ENCODE assay signal across 8 cellular contexts in genomic region chr7:136009488-136010079, GRCh38. TPM values are rescaled to one million over a fixed set of nuclear protein-coding genes. Genes with fewer than 3 reads are reported as not detected.
DNase-seq lines count a peak whose midpoint lies in the region; ATAC-seq, FAIRE-seq and TF ChIP-seq lines count a peak whose summit lies in the region.

No MANE protein-coding gene starts in this region.

- H4K8ac ChIP-seq in H1 (ENCODE audit: extremely low read depth, insufficient read depth, low read length) = no peak overlapping the region

- H3K27me3 Mint-ChIP-seq in naive thymus-derived CD4-positive, alpha-beta T cell = peaks cover 3 to 22% (median 9%) of the 10 kb centered on the region in 5 donors
- peaks cover 8% of the 10 kb centered on the region for H3K27me3 Mint-ChIP-seq in activated CD4-positive, alpha-beta T cell treated with anti-CD3 and anti-CD28 coated beads, Interleukin-2, amount 10 ng/mL, durations not matched to agents 24 days and 14 days

- H3K4me3 ChIP-seq in H1 (ENCODE audit: extremely low read depth in 1 of 4, insufficient read depth in 2 of 4, low read depth in 3 of 4, low read length in 4 of 4) = no peak overlapping the region
- no peak overlapping the region for H3K4me3 ChIP-seq in naive thymus-derived CD4-positive, alpha-beta T cell (ENCODE audit: low read length)

- H2AFZ ChIP-seq in H1 (ENCODE audit: low read length) = peak overlapping the region; percentile 61

- no peak overlapping the region for H2BK20ac ChIP-seq in H1 (ENCODE audit: low read length)

- ATAC-seq in naive thymus-derived CD4-positive, alpha-beta T cell = peak; percentile 45
- ATAC-seq in HG03196 (IDR thresholded peaks at IDR 0.05; ENCODE audit: unreplicated experiment) = no peak

- H3K9ac ChIP-seq in H1 (replicated peaks in 1 of 4; ENCODE audit: extremely low read depth in 1 of 4, low read depth in 3 of 4, low read length in 3 of 4) = no peak overlapping the region

- H3K4me2 ChIP-seq in H1 (ENCODE audit: insufficient read depth in 1 of 2, low read depth in 2 of 2, low read length in 2 of 2) = no peak overlapping the region

- H2BK12ac ChIP-seq in H1 (ENCODE audit: low read depth, low read length) = no peak overlapping the region

- in situ Hi-C loops in KBM-7 (cut with MboI; ENCODE audit: low pct_unique_long_range_greater_than_20kb, low sequenced_read_pairs) = loop anchor here (25.0 kb wide), 1 partner anchor 197 kb away; no protein-coding TSS in a partner anchor

- TF ChIP-seq RAD21 in H1 (IDR thresholded peaks at IDR 0.05 in 1 of 2, conservative IDR thresholded peaks at IDR 0.05 in 1 of 2; ENCODE audit: low read depth in 2 of 2, low read length in 2 of 2) = peak; percentile 62 to 64

- H3K4ac ChIP-seq in H1 (replicated peaks; ENCODE audit: insufficient read length, low read depth, low read length) = no peak overlapping the region

- H2BK15ac ChIP-seq in H1 (ENCODE audit: low read length) = no peak overlapping the region

- no peak overlapping the region for H4K5ac ChIP-seq in H1 (ENCODE audit: insufficient read length, low read depth, low read length)

- H3K18ac ChIP-seq in H1 (ENCODE audit: extremely low read depth, low read length) = no peak overlapping the region

- no peak overlapping the region for H3K56ac ChIP-seq in H1 (replicated peaks; ENCODE audit: insufficient read length, low read depth, low read length)

- peaks cover 0 to 4% (median 0%) of the 10 kb centered on the region in 11 donors for H3K9me3 Mint-ChIP-seq in naive thymus-derived CD4-positive, alpha-beta T cell
- no peaks in the 10 kb centered on the region for H3K9me3 Mint-ChIP-seq in activated CD4-positive, alpha-beta T cell treated with anti-CD3 and anti-CD28 coated beads, Interleukin-2, amount 10 ng/mL, durations not matched to agents 24 days and 14 days

- H2BK120ac ChIP-seq in H1 (replicated peaks; ENCODE audit: low read depth, low read length) = no peak overlapping the region

- no peak overlapping the region for H3K27ac Mint-ChIP-seq in naive thymus-derived CD4-positive, alpha-beta T cell
- no peak overlapping the region for H3K27ac Mint-ChIP-seq in activated CD4-positive, alpha-beta T cell treated with anti-CD3 and anti-CD28 coated beads, Interleukin-2, amount 10 ng/mL, durations not matched to agents 24 days and 14 days

- POLR2A ChIA-PET in H1 (lab: Charles Lee; ENCODE audit: partially characterized antibody) = no interaction called here
- POLR2A ChIA-PET in naive thymus-derived CD4-positive, alpha-beta T cell (lab: Charles Lee) = interaction anchor here (1.0 kb wide), 1 partner anchor 350 kb away, joined by 3 read pairs; no protein-coding TSS in a partner anchor

- no peak overlapping the region for H3K14ac ChIP-seq in H1 (ENCODE audit: insufficient read length)

- FAIRE-seq in H1 (lab: Jason Lieb, UNC) (no peak), GM12892 (lab: Jason Lieb, UNC) (no peak)

- WGBS in H1 (ENCODE audit: extremely low coverage in 1 of 2, insufficient coverage in 1 of 2, insufficient read length in 1 of 2, insufficient replicate concordance in 2 of 2, low coverage in 1 of 2, low lambda C conversion rate in 2 of 2, missing lambda C conversion rate in 1 of 2), 2 experiments = 54% methylated on average over 4 of the region's 4 CpGs; no CpG with 5 or more reads in 1 of the 2 experiments

- H3K79me2 ChIP-seq in H1 (ENCODE audit: control insufficient read depth in 1 of 2, insufficient read depth in 2 of 2, low read length in 2 of 2) = no peaks in the 10 kb centered on the region

- no peaks in the 10 kb centered on the region for H3K36me3 Mint-ChIP-seq in naive thymus-derived CD4-positive, alpha-beta T cell
- no peaks in the 10 kb centered on the region for H3K36me3 Mint-ChIP-seq in activated CD4-positive, alpha-beta T cell treated with anti-CD3 and anti-CD28 coated beads, Interleukin-2, amount 10 ng/mL, durations not matched to agents 24 days and 14 days (ENCODE audit: low read depth)

- no peaks in the 10 kb centered on the region for H3K4me1 ChIP-seq in H1 (replicated peaks in 1 of 4; ENCODE audit: control insufficient read depth in 3 of 4, insufficient read depth in 4 of 4, low read length in 3 of 4)
- no peaks in the 10 kb centered on the region for H3K4me1 ChIP-seq in naive thymus-derived CD4-positive, alpha-beta T cell (ENCODE audit: control insufficient read depth in 2 of 2, insufficient read depth in 2 of 2, low read length in 2 of 2)

- peak in 2 of 3 experiments; percentile 27 to 46; a peak in 2 of 4 replicates for TF ChIP-seq CTCF in H1 (IDR thresholded peaks at IDR 0.05; ENCODE audit: control extremely low read depth in 1 of 3, insufficient read depth in 1 of 3, low read depth in 1 of 3, low read length in 3 of 3)

- TF ChIP-seq EP300 in H1 (IDR thresholded peaks at IDR 0.05; ENCODE audit: borderline replicate concordance in 1 of 2, low read depth in 2 of 2, low read length in 2 of 2) = no peak

- CTCF ChIA-PET in H1 (lab: Charles Lee; ENCODE audit: partially characterized antibody) = interaction anchor here (0.6 to 4.2 kb wide), 20 partner anchors 9 to 752 kb away, joined by 3 to 33 read pairs (median 6); no protein-coding TSS in a partner anchor
- CTCF ChIA-PET in naive thymus-derived CD4-positive, alpha-beta T cell (lab: Charles Lee) = interaction anchor here (0.6 to 2.4 kb wide), 4 partner anchors 28 to 211 kb away, joined by 3 to 8 read pairs (median 4); no protein-coding TSS in a partner anchor

- no peak overlapping the region for H2AK5ac ChIP-seq in H1 (ENCODE audit: low read depth, low read length)

- H4K20me1 ChIP-seq in H1 (replicated peaks in 1 of 2; ENCODE audit: control insufficient read depth in 1 of 2, insufficient read depth in 2 of 2, low read length in 2 of 2) = no peaks in the 10 kb centered on the region

- no peak overlapping the region for H4K91ac ChIP-seq in H1 (replicated peaks; ENCODE audit: insufficient read length, low read length)

- H3K23ac ChIP-seq in H1 (ENCODE audit: insufficient read length) = no peak overlapping the region

- no peaks in the 10 kb centered on the region for H3K79me1 ChIP-seq in H1 (ENCODE audit: low read depth, low read length)

- no peak for TF ChIP-seq POLR2A in H1 (IDR thresholded peaks at IDR 0.05; ENCODE audit: control extremely low read depth in 1 of 2, low read depth in 2 of 2, low read length in 2 of 2)
- TF ChIP-seq POLR2A in GM12892 (IDR thresholded peaks at IDR 0.05; ENCODE audit: low read depth, low read length) = no peak

- H3K23me2 ChIP-seq in H1 (ENCODE audit: low read depth, low read length) = no peaks in the 10 kb centered on the region

- DNase-seq in DMS153 (lab: John Stamatoyannopoulos, UW) (peak; percentile 34), KBM-7 (peak; percentile 50), OCI-M2 (lab: John Stamatoyannopoulos, UW; ENCODE audit: unreplicated experiment) (peak; percentile 42), H1 (ENCODE audit: low read depth in 1 of 2, low spot score in 2 of 2) (no peak), GM12892 (ENCODE audit: insufficient read length) (no peak)
- peak in 7 of 9 donors; percentile 13 to 51 (median 40) for DNase-seq in naive thymus-derived CD4-positive, alpha-beta T cell
- DNase-seq in activated CD4-positive, alpha-beta T cell treated with anti-CD3 and anti-CD28 coated beads, Interleukin-2, amount 10 ng/mL, durations not matched to agents 24 days and 14 days = no peak

- no peak overlapping the region for H3K4me3 Mint-ChIP-seq in naive thymus-derived CD4-positive, alpha-beta T cell
- no peak overlapping the region for H3K4me3 Mint-ChIP-seq in activated CD4-positive, alpha-beta T cell treated with anti-CD3 and anti-CD28 coated beads, Interleukin-2, amount 10 ng/mL, durations not matched to agents 24 days and 14 days

- no peaks in the 10 kb centered on the region for H3K9me3 ChIP-seq in H1 (ENCODE audit: insufficient read depth in 2 of 2, low read depth in 1 of 2, low read length in 1 of 2)
- no peaks in the 10 kb centered on the region for H3K9me3 ChIP-seq in naive thymus-derived CD4-positive, alpha-beta T cell (ENCODE audit: control insufficient read depth in 2 of 3, low read length in 3 of 3)

- no peak overlapping the region for H2BK5ac ChIP-seq in H1 (ENCODE audit: low read depth, low read length)

- H3K4me1 Mint-ChIP-seq in naive thymus-derived CD4-positive, alpha-beta T cell = peaks cover 0 to 10% (median 6%) of the 10 kb centered on the region in 7 donors
- H3K4me1 Mint-ChIP-seq in activated CD4-positive, alpha-beta T cell treated with anti-CD3 and anti-CD28 coated beads, Interleukin-2, amount 10 ng/mL, durations not matched to agents 24 days and 14 days = peaks cover 4% of the 10 kb centered on the region

- intact Hi-C loops in naive thymus-derived CD4-positive, alpha-beta T cell (cut with micrococcal nuclease) = loop anchor here (1.0 to 2.0 kb wide), 6 partner anchors 32 to 728 kb away; partner anchors contain the start of genes MTPN (in 2 of the 2) and STMP1 (in 1 of the 2)
- intact Hi-C loops in activated CD4-positive, alpha-beta T cell treated with anti-CD3 and anti-CD28 coated beads, Interleukin-2, amount 10 ng/mL, durations not matched to agents 24 days and 14 days (cut with micrococcal nuclease) = loop anchor here (1.0 to 5.0 kb wide), 2 partner anchors 208 to 353 kb away; no protein-coding TSS in a partner anchor

- H3K36me3 ChIP-seq in H1 (ENCODE audit: control insufficient read depth in 2 of 4, insufficient read depth in 4 of 4, low read length in 3 of 4) = no peaks in the 10 kb centered on the region
- no peaks in the 10 kb centered on the region for H3K36me3 ChIP-seq in naive thymus-derived CD4-positive, alpha-beta T cell (ENCODE audit: control insufficient read depth in 2 of 3, insufficient read depth in 3 of 3, low read length in 3 of 3)

- no peak overlapping the region for H3K27ac ChIP-seq in H1 (ENCODE audit: low read depth, low read length)
- no peak overlapping the region for H3K27ac ChIP-seq in naive thymus-derived CD4-positive, alpha-beta T cell (ENCODE audit: low read depth, low read length)

- H3K27me3 ChIP-seq in H1 (replicated peaks in 1 of 4; ENCODE audit: control insufficient read depth in 3 of 4, extremely low read depth in 1 of 4, insufficient read depth in 3 of 4, low read length in 3 of 4) = no peaks in the 10 kb centered on the region
- H3K27me3 ChIP-seq in naive thymus-derived CD4-positive, alpha-beta T cell (ENCODE audit: control insufficient read depth in 2 of 2, insufficient read depth in 2 of 2, low read length in 2 of 2) = no peaks in the 10 kb centered on the region

RNA-seq across cellular contexts. Expression of gene MTPN, which starts 32.4 kb away (rescaled TPM):
- 101 and 107 TPM in 2 replicates for total RNA-seq in H1 (2021; fragmentation: NEBNext Ultra II Directional; extraction: Animal tissue kit (Norgen Biotek cat#: 25700))
- 25.6 and 33.0 TPM in 2 replicates for polyA plus RNA-seq in H1 (2011; rRNA removed)
- polyA plus RNA-seq in H1 (2011; cell fraction: cytosol; rRNA removed) = 38.8 TPM
- polyA plus RNA-seq in H1 (2011; cell fraction: nucleus; rRNA removed) = 33.5 TPM
- 40.3 to 73.6 TPM (median 51.3 TPM) in 4 replicates for polyA plus RNA-seq in H1 (2012, experiment 1 of 2)
- 21.2 TPM for polyA plus RNA-seq in H1 (2012, experiment 2 of 2)
- polyA plus RNA-seq in H1 (2013, experiment 1 of 2) = 69.7 TPM
- polyA plus RNA-seq in H1 (2013, experiment 2 of 2) = 69.8 TPM
- polyA minus RNA-seq in H1 (2011; rRNA and poly(A)+ RNA removed) = 44.0 and 54.8 TPM in 2 replicates
- polyA minus RNA-seq in H1 (2011; cell fraction: cytosol; rRNA and poly(A)+ RNA removed) = 66.6 TPM
- polyA minus RNA-seq in H1 (2011; cell fraction: nucleus; rRNA and poly(A)+ RNA removed) = 53.9 TPM
- 100 to 1,000 TPM in 2 of 5 experiments, 10 to 100 TPM in 3; 69.7 to 117 (median 80.7) TPM for total RNA-seq in naive thymus-derived CD4-positive, alpha-beta T cell
- polyA plus RNA-seq in naive thymus-derived CD4-positive, alpha-beta T cell = 10 to 100 TPM; 49.9 to 82.9 TPM
- 62.5 TPM for polyA plus RNA-seq in GM12892 (2012; ENCODE audit: missing spikeins)
- total RNA-seq in activated CD4-positive, alpha-beta T cell treated with anti-CD3 and anti-CD28 coated beads, Interleukin-2, amount 10 ng/mL, durations not matched to agents 24 days and 14 days = 121 and 126 TPM in 2 replicates

Comparison
In these comparisons a context has a peak if more than half of its experiments do, and no peak if none do; other contexts are left out.
1. DNase-seq: peak in DMS153 (single experiment), KBM-7 (single experiment), OCI-M2 (single experiment) and naive thymus-derived CD4-positive, alpha-beta T cell (7 of 9); none in H1 (0 of 2), GM12892 (single experiment) and activated CD4-positive, alpha-beta T cell treated with anti-CD3 and anti-CD28 coated beads, Interleukin-2, amount 10 ng/mL, durations not matched to agents 24 days and 14 days (single experiment).